2 cellular contexts compared by ENCODE assay signal in the genomic region with DNA sequence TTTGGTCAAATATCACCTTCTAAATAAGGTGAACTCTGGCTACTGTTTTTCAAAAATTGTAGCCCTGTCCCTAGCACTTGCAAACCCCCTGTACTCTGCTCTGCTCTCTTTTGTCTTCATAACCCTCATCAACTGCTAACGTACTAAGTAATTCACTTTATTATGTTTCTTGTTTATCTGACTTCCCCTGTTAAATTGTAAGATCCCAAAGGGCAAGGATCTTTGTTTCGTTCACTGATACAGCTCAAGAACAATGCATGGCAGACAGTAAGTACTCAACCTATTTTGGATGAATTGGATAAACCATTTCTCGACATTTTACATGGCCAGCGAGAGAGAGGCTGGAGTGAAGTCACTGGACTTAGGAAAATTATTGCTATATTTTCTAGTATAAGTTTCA.
TF ChIP-seq lines count a peak whose summit lies in the region.

No MANE protein-coding gene starts in this region.

TF ChIP-seq in HepG2, 621 proteins besides CTCF, POLR2A, EP300 and RAD21:
- no peak for TF ChIP-seq SMYD3 (CRISPR knock-in tag; IDR thresholded peaks at IDR 0.05)
- TF ChIP-seq MXI1 (IDR thresholded peaks at IDR 0.05; ENCODE audit: borderline replicate concordance, low read depth, low read length) = no peak
- TF ChIP-seq ZFP1 (CRISPR knock-in tag; IDR thresholded peaks at IDR 0.05) = no peak
- no peak for TF ChIP-seq ZNF766 (CRISPR knock-in tag; IDR thresholded peaks at IDR 0.05; ENCODE audit: borderline replicate concordance)
- no peak for TF ChIP-seq ZNF614 (CRISPR knock-in tag; IDR thresholded peaks at IDR 0.05; ENCODE audit: borderline replicate concordance)
- no peak for TF ChIP-seq ZNF264 (CRISPR knock-in tag; IDR thresholded peaks at IDR 0.05)
- TF ChIP-seq, protein P1, sequence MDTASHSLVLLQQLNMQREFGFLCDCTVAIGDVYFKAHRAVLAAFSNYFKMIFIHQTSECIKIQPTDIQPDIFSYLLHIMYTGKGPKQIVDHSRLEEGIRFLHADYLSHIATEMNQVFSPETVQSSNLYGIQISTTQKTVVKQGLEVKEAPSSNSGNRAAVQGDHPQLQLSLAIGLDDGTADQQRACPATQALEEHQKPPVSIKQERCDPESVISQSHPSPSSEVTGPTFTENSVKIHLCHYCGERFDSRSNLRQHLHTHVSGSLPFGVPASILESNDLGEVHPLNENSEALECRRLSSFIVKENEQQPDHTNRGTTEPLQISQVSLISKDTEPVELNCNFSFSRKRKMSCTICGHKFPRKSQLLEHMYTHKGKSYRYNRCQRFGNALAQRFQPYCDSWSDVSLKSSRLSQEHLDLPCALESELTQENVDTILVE (CRISPR knock-in tag; IDR thresholded peaks at IDR 0.05) = no peak
- TF ChIP-seq MAZ (IDR thresholded peaks at IDR 0.05; ENCODE audit: borderline replicate concordance, low read depth, low read length) = no peak
- TF ChIP-seq MAZ (CRISPR knock-in tag; IDR thresholded peaks at IDR 0.05; ENCODE audit: low read depth) = no peak
- no peak for TF ChIP-seq ZC3H13 (CRISPR knock-in tag; IDR thresholded peaks at IDR 0.05)
- TF ChIP-seq ZNF841 (CRISPR knock-in tag; IDR thresholded peaks at IDR 0.05; ENCODE audit: borderline replicate concordance) = no peak
- no peak for TF ChIP-seq TOPORS (CRISPR knock-in tag; IDR thresholded peaks at IDR 0.05)
- TF ChIP-seq DMAP1 (CRISPR knock-in tag; IDR thresholded peaks at IDR 0.05) = no peak
- no peak for TF ChIP-seq ISL2 (CRISPR knock-in tag; IDR thresholded peaks at IDR 0.05)
- TF ChIP-seq, protein P2, sequence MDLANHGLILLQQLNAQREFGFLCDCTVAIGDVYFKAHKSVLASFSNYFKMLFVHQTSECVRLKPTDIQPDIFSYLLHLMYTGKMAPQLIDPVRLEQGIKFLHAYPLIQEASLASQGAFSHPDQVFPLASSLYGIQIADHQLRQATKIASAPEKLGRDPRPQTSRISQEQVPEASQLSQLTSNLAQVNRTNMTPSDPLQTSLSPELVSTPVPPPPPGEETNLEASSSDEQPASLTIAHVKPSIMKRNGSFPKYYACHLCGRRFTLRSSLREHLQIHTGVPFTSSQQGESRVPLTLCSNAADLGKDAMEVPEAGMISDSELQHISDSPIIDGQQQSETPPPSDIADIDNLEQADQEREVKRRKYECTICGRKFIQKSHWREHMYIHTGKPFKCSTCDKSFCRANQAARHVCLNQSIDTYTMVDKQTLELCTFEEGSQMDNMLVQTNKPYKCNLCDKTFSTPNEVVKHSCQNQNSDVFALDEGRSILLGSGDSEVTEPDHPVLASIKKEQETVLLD (CRISPR knock-in tag; IDR thresholded peaks at IDR 0.05; ENCODE audit: low read depth) = no peak
- TF ChIP-seq ZKSCAN8 (CRISPR knock-in tag; IDR thresholded peaks at IDR 0.05; ENCODE audit: borderline replicate concordance) = no peak
- TF ChIP-seq, protein P3, sequence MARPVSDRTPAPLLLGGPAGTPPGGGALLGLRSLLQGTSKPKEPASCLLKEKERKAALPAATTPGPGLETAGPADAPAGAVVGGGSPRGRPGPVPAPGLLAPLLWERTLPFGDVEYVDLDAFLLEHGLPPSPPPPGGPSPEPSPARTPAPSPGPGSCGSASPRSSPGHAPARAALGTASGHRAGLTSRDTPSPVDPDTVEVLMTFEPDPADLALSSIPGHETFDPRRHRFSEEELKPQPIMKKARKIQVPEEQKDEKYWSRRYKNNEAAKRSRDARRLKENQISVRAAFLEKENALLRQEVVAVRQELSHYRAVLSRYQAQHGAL (CRISPR knock-in tag; IDR thresholded peaks at IDR 0.05; ENCODE audit: not compliant biosample characterization) = no peak
- no peak for TF ChIP-seq ZNF180 (CRISPR knock-in tag; IDR thresholded peaks at IDR 0.05; ENCODE audit: borderline replicate concordance, low read depth)
- no peak for TF ChIP-seq MED1 (CRISPR knock-in tag; IDR thresholded peaks at IDR 0.05)
- TF ChIP-seq, protein P4, sequence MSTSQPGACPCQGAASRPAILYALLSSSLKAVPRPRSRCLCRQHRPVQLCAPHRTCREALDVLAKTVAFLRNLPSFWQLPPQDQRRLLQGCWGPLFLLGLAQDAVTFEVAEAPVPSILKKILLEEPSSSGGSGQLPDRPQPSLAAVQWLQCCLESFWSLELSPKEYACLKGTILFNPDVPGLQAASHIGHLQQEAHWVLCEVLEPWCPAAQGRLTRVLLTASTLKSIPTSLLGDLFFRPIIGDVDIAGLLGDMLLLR (CRISPR knock-in tag; IDR thresholded peaks at IDR 0.05) = no peak

TF ChIP-seq in GM23338, 12 proteins besides CTCF, POLR2A, EP300 and RAD21:
- no peak for TF ChIP-seq ZNF114 (CRISPR knock-in tag; IDR thresholded peaks at IDR 0.05)
- TF ChIP-seq NANOG (IDR thresholded peaks at IDR 0.05; ENCODE audit: borderline replicate concordance) = no peak
- TF ChIP-seq, protein P5, sequence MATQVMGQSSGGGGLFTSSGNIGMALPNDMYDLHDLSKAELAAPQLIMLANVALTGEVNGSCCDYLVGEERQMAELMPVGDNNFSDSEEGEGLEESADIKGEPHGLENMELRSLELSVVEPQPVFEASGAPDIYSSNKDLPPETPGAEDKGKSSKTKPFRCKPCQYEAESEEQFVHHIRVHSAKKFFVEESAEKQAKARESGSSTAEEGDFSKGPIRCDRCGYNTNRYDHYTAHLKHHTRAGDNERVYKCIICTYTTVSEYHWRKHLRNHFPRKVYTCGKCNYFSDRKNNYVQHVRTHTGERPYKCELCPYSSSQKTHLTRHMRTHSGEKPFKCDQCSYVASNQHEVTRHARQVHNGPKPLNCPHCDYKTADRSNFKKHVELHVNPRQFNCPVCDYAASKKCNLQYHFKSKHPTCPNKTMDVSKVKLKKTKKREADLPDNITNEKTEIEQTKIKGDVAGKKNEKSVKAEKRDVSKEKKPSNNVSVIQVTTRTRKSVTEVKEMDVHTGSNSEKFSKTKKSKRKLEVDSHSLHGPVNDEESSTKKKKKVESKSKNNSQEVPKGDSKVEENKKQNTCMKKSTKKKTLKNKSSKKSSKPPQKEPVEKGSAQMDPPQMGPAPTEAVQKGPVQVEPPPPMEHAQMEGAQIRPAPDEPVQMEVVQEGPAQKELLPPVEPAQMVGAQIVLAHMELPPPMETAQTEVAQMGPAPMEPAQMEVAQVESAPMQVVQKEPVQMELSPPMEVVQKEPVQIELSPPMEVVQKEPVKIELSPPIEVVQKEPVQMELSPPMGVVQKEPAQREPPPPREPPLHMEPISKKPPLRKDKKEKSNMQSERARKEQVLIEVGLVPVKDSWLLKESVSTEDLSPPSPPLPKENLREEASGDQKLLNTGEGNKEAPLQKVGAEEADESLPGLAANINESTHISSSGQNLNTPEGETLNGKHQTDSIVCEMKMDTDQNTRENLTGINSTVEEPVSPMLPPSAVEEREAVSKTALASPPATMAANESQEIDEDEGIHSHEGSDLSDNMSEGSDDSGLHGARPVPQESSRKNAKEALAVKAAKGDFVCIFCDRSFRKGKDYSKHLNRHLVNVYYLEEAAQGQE (IDR thresholded peaks at IDR 0.05; ENCODE audit: unreplicated experiment) = no peak
- no peak for TF ChIP-seq JUNB (IDR thresholded peaks at IDR 0.05; ENCODE audit: unreplicated experiment)
- TF ChIP-seq, protein P6, sequence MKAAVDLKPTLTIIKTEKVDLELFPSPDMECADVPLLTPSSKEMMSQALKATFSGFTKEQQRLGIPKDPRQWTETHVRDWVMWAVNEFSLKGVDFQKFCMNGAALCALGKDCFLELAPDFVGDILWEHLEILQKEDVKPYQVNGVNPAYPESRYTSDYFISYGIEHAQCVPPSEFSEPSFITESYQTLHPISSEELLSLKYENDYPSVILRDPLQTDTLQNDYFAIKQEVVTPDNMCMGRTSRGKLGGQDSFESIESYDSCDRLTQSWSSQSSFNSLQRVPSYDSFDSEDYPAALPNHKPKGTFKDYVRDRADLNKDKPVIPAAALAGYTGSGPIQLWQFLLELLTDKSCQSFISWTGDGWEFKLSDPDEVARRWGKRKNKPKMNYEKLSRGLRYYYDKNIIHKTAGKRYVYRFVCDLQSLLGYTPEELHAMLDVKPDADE (IDR thresholded peaks at IDR 0.05) = no peak
- TF ChIP-seq EZH2 (IDR thresholded peaks at IDR 0.05; ENCODE audit: low read depth, unreplicated experiment) = no peak
- TF ChIP-seq CREB1 (CRISPR knock-in tag; IDR thresholded peaks at IDR 0.05; ENCODE audit: low read depth) = no peak
- no peak for TF ChIP-seq EZH2phosphoT487 (IDR thresholded peaks at IDR 0.05; ENCODE audit: unreplicated experiment)
- TF ChIP-seq POLR2AphosphoS5 (IDR thresholded peaks at IDR 0.05; ENCODE audit: low read depth) = no peak
- TF ChIP-seq ZNF331 (CRISPR knock-in tag; IDR thresholded peaks at IDR 0.05; ENCODE audit: low read depth) = no peak
- no peak for TF ChIP-seq STAT1 (IDR thresholded peaks at IDR 0.05; ENCODE audit: unreplicated experiment)
- TF ChIP-seq, protein P7, sequence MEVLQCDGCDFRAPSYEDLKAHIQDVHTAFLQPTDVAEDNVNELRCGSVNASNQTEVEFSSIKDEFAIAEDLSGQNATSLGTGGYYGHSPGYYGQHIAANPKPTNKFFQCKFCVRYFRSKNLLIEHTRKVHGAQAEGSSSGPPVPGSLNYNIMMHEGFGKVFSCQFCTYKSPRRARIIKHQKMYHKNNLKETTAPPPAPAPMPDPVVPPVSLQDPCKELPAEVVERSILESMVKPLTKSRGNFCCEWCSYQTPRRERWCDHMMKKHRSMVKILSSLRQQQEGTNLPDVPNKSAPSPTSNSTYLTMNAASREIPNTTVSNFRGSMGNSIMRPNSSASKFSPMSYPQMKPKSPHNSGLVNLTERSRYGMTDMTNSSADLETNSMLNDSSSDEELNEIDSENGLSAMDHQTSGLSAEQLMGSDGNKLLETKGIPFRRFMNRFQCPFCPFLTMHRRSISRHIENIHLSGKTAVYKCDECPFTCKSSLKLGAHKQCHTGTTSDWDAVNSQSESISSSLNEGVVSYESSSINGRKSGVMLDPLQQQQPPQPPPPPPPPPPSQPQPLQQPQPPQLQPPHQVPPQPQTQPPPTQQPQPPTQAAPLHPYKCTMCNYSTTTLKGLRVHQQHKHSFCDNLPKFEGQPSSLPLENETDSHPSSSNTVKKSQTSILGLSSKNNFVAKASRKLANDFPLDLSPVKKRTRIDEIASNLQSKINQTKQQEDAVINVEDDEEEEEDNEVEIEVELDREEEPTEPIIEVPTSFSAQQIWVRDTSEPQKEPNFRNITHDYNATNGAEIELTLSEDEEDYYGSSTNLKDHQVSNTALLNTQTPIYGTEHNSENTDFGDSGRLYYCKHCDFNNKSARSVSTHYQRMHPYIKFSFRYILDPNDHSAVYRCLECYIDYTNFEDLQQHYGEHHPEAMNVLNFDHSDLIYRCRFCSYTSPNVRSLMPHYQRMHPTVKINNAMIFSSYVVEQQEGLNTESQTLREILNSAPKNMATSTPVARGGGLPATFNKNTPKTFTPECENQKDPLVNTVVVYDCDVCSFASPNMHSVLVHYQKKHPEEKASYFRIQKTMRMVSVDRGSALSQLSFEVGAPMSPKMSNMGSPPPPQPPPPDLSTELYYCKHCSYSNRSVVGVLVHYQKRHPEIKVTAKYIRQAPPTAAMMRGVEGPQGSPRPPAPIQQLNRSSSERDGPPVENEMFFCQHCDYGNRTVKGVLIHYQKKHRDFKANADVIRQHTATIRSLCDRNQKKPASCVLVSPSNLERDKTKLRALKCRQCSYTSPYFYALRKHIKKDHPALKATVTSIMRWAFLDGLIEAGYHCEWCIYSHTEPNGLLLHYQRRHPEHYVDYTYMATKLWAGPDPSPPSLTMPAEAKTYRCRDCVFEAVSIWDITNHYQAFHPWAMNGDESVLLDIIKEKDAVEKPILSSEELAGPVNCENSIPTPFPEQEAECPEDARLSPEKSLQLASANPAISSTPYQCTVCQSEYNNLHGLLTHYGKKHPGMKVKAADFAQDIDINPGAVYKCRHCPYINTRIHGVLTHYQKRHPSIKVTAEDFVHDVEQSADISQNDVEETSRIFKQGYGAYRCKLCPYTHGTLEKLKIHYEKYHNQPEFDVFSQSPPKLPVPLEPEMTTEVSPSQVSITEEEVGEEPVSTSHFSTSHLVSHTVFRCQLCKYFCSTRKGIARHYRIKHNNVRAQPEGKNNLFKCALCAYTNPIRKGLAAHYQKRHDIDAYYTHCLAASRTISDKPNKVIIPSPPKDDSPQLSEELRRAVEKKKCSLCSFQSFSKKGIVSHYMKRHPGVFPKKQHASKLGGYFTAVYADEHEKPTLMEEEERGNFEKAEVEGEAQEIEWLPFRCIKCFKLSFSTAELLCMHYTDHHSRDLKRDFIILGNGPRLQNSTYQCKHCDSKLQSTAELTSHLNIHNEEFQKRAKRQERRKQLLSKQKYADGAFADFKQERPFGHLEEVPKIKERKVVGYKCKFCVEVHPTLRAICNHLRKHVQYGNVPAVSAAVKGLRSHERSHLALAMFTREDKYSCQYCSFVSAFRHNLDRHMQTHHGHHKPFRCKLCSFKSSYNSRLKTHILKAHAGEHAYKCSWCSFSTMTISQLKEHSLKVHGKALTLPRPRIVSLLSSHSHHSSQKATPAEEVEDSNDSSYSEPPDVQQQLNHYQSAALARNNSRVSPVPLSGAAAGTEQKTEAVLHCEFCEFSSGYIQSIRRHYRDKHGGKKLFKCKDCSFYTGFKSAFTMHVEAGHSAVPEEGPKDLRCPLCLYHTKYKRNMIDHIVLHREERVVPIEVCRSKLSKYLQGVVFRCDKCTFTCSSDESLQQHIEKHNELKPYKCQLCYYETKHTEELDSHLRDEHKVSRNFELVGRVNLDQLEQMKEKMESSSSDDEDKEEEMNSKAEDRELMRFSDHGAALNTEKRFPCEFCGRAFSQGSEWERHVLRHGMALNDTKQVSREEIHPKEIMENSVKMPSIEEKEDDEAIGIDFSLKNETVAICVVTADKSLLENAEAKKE (CRISPR knock-in tag; IDR thresholded peaks at IDR 0.05) = no peak
